Comparison of ENCODE assay signal across 8 cellular contexts in genomic region chr2:179049546-179050311, GRCh38. TPM values are rescaled to one million over a fixed set of nuclear protein-coding genes. Genes with fewer than 3 reads are reported as not detected.
DNase-seq lines count a peak whose midpoint lies in the region; ATAC-seq, FAIRE-seq and TF ChIP-seq lines count a peak whose summit lies in the region.

TSS of gene CCDC141 (minus strand) at chr2:179050137. CDS start at chr2:179049941, 196 bp downstream.

- H3K9me3 ChIP-seq in BLaER1 (no peaks in the 10 kb centered on the region), iPS-20b (ENCODE audit: insufficient read depth, low read depth, low read length) (no peaks in the 10 kb centered on the region), transverse colon (no peaks in the 10 kb centered on the region)

- H3K9me3 Mint-ChIP-seq in WTC11: peaks cover 7% of the 10 kb centered on the region

- intact Hi-C loops in transverse colon (cut with DNase I; ENCODE audit: low total_unique reads): no loop called here

- H3K27me3 ChIP-seq in BLaER1 (no peaks in the 10 kb centered on the region), iPS-20b (ENCODE audit: insufficient read depth, low read length) (no peaks in the 10 kb centered on the region), transverse colon (no peaks in the 10 kb centered on the region)

- DNase-seq in GM19239 (ENCODE audit: insufficient read length, low spot score): no peak
- DNase-seq in WTC11 (ENCODE audit: low spot score): no peak
- peak; percentile 10 for DNase-seq in transverse colon
- DNase-seq in HPDE6-E6E7 (ENCODE audit: extremely low spot score): no peak
- no peak for DNase-seq in G401 (ENCODE audit: low spot score)

- peak; percentile 96 for FAIRE-seq in GM19239 (lab: Jason Lieb, UNC)

- 18 to 26% methylated on average over 5 to 12 of the region's 12 CpGs for WGBS in transverse colon (ENCODE audit: low coverage in 1 of 2), 2 donors

- H3K27ac ChIP-seq in BLaER1: no peak within 1 kb of the TSS
- H3K27ac ChIP-seq in iPS-20b (ENCODE audit: low read length): peak within 1 kb of the TSS; percentile 42
- H3K27ac ChIP-seq in transverse colon: peak within 1 kb of the TSS in 3 of 4 donors; percentile 5 to 50 (median 37)

- no peak for TF ChIP-seq EP300 in transverse colon (IDR thresholded peaks at IDR 0.05; ENCODE audit: low read depth)

- no peak within 1 kb of the TSS for H3K4me3 ChIP-seq in BLaER1
- H3K4me3 ChIP-seq in iPS-20b (ENCODE audit: low read length): peak within 1 kb of the TSS; percentile 44; the same call in 1 of the 2 replicates
- H3K4me3 ChIP-seq in transverse colon: peak within 1 kb of the TSS in 1 of 4 donors; percentile 34

- H3K4me3 Mint-ChIP-seq in WTC11: peak within 1 kb of the TSS; percentile 62; the same call in 1 of the 2 replicates

- H3K27ac Mint-ChIP-seq in WTC11: peak within 1 kb of the TSS; percentile 75

- in situ Hi-C loops in transverse colon (cut with MboI; ENCODE audit: low pct_ligation_motif_present in 1 of 4, low pct_unique_long_range_greater_than_20kb in 1 of 4, low sequenced_read_pairs in 3 of 4): no loop called here
- in situ Hi-C loops in G401 (cut with HindIII; ENCODE audit: low sequenced_read_pairs): no loop called here

- H3K4me1 ChIP-seq in BLaER1 (peaks cover 8% of the 10 kb centered on the region), iPS-20b (ENCODE audit: insufficient read depth, low read length) (peaks cover 30% of the 10 kb centered on the region), transverse colon (peaks cover 0 to 25% (median 6%) of the 10 kb centered on the region in 4 donors)

- no peak within 1 kb of the TSS for H3K9ac ChIP-seq in BLaER1
- peak within 1 kb of the TSS; percentile 56; the same call in 1 of the 2 replicates for H3K9ac ChIP-seq in iPS-20b (ENCODE audit: low read depth, low read length)

- CTCF ChIA-PET in WTC11 (lab: Charles Lee): interaction anchor here (0.6 to 1.3 kb wide), 2 partner anchors 80 to 158 kb away, joined by 3 read pairs; no protein-coding TSS in a partner anchor

- H3K27me3 Mint-ChIP-seq in WTC11 (ENCODE audit: low read depth): no peaks in the 10 kb centered on the region

- POLR2A ChIA-PET in WTC11 (lab: Charles Lee): no interaction called here

- peaks cover 22% of the 10 kb centered on the region for H3K36me3 Mint-ChIP-seq in WTC11

- TF ChIP-seq CTCF in WTC11 (IDR thresholded peaks at IDR 0.05) (no peak), transverse colon (IDR thresholded peaks at IDR 0.05) (no peak)

- H3K36me3 ChIP-seq in BLaER1: no peaks in the 10 kb centered on the region
- no peaks in the 10 kb centered on the region for H3K36me3 ChIP-seq in iPS-20b (ENCODE audit: insufficient read depth, low read depth, low read length)
- no peaks in the 10 kb centered on the region for H3K36me3 ChIP-seq in transverse colon

- peak within 1 kb of the TSS; percentile 25; the same call in 1 of the 2 replicates for H3K4me2 ChIP-seq in BLaER1

- TF ChIP-seq POLR2A in transverse colon (IDR thresholded peaks at IDR 0.05): no peak

- no peaks in the 10 kb centered on the region; the same call in 1 of the 2 replicates for H3K4me1 Mint-ChIP-seq in WTC11

- no peaks in the 10 kb centered on the region for H4K20me1 ChIP-seq in BLaER1

- ATAC-seq in HG03159 (IDR thresholded peaks at IDR 0.05; ENCODE audit: unreplicated experiment) (peak; percentile 76), WTC11 (no peak; the same call in 1 of the 2 replicates)

TF ChIP-seq in WTC11, 78 proteins besides CTCF, POLR2A, EP300 and RAD21:
- TF ChIP-seq ZNF219 (CRISPR knock-in tag; IDR thresholded peaks at IDR 0.05; ENCODE audit: borderline replicate concordance) (no peak), CREB1 (CRISPR knock-in tag; IDR thresholded peaks at IDR 0.05) (no peak), HMGA2 (CRISPR knock-in tag; IDR thresholded peaks at IDR 0.05) (no peak), E2F1 (CRISPR knock-in tag; IDR thresholded peaks at IDR 0.05) (no peak), GRHL2 (CRISPR knock-in tag; IDR thresholded peaks at IDR 0.05; ENCODE audit: insufficient replicate concordance, severe bottlenecking) (no peak)

RNA-seq across cellular contexts. Expression of gene CCDC141, which starts in this region (rescaled TPM):
- 8.5 to 10.2 TPM (median 8.8 TPM) in 3 replicates for total RNA-seq in WTC11 (2021)
- total RNA-seq in transverse colon: 1 to 10 TPM in 3 of 4 donors, under 1 TPM in 1; 0.40 to 8.6 (median 2.4) TPM
- 0.20 and 1.2 TPM in 2 replicates for total RNA-seq in G401 (2014; rRNA removed; shearing (Covaris generic))
